In the genomic region with DNA sequence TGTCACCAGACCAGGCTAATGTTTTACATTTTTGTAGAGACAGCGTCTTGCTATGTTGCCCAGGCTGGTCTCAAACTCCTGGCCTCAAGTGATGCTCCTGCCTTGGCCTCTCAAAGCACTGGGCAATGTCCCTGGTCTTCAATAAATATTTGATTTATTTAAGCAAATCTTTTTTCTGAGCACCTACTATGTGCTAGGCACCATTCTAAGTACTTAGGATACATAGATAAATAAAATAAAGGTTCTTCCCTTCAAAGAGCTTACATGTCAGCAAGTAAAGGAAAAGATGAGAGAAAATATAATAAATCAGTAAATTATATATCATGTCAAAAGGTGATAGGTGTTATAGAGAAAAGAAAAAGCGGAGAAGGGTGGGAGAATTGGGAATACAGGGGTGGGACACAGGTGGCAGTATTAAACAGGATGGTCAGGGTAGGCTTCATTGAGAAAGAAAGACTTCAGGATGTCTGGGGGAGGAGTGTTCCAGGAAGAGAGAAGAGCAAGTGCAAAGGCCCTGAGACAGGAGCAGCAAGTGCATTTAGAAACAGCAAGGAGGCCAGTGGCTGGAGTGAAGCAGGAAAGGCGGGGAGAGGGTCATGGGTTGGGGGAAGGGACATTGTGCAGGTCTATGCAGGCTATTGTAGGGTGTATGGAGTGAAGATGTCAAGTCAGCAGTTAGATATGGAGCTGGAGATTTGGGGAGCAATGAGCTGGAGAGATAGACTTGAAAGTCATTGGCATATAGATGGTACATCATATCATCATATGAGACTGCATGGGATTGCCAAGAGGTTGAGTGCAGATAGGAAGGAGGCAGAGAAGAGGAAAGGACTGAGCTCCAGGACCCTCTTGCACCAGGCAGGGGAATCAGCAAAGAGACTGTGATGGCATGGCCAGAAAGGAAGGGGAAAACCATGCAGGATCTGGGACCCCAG, we compare ENCODE assay signal across 16 cellular contexts. TPM values are rescaled to one million over a fixed set of nuclear protein-coding genes. Genes with fewer than 3 reads are reported as not detected.
DNase-seq lines count a peak whose midpoint lies in the region; ATAC-seq and TF ChIP-seq lines count a peak whose summit lies in the region.
"Had no signal": no experiment of that assay in that cellular context is flagged by ENCODE, and none has a peak within 500 bp of the region (broad histone marks: within the 10 kb centered on the region; RNA-seq: fewer than 3 reads in every experiment).

No MANE protein-coding gene starts in this region.

- intact Hi-C loops in left ventricle myocardium superior (cut with micrococcal nuclease) (no loop called here), left ventricle myocardium inferior (cut with micrococcal nuclease) (no loop called here), mucosa of descending colon (cut with DNase I, micrococcal nuclease) (no loop called here), tibial artery (cut with DNase I; ENCODE audit: low total_unique reads) (no loop called here), colonic mucosa (cut with DNase I) (no loop called here)

- POLR2A ChIA-PET in RWPE1 (lab: Yijun Ruan, JAX; ENCODE audit: low non-redundant PET), result no interaction called here

- TF ChIP-seq CTCF in left ventricle myocardium inferior (IDR thresholded peaks at IDR 0.05; ENCODE audit: borderline replicate concordance) (no peak), RWPE1 (conservative IDR thresholded peaks at IDR 0.05; ENCODE audit: low read depth) (no peak), mucosa of descending colon (IDR thresholded peaks at IDR 0.05) (no peak), tibial artery (IDR thresholded peaks at IDR 0.05) (no peak), colonic mucosa (IDR thresholded peaks at IDR 0.05) (no peak)

- H3K27me3 ChIP-seq in left ventricle myocardium inferior (ENCODE audit: low read depth), result no peaks in the 10 kb centered on the region
- H3K27me3 ChIP-seq in tibial artery, result no peaks in the 10 kb centered on the region
- no peaks in the 10 kb centered on the region for H3K27me3 ChIP-seq in colonic mucosa

- peak; percentile 0 for DNase-seq in left ventricle myocardium superior
- no peak for DNase-seq in left ventricle myocardium inferior
- no peak for DNase-seq in RWPE1 (ENCODE audit: low spot score)
- DNase-seq in mucosa of descending colon, result peak in 2 of 3 donors; percentile 6 to 27
- DNase-seq in tibial artery, result no peak
- no peak for DNase-seq in colonic mucosa
- DNase-seq in germinal center (ENCODE audit: low spot score), result no peak
- DNase-seq: 8988T; ACHN; C1 segment of cervical spinal cord; Calu3; CD4-positive, alpha-beta T cell; DMS79 treated with DMSO at 0.1 percent for 48 hours; EL; H7 had no signal

- H3K4me3 ChIP-seq in left ventricle myocardium inferior (no peak overlapping the region), mucosa of descending colon (no peak overlapping the region), tibial artery (no peak overlapping the region), colonic mucosa (no peak overlapping the region)
- H3K4me3 ChIP-seq: GM23338 had no signal

- H3K9ac ChIP-seq in colonic mucosa (ENCODE audit: low read depth in 2 of 2, low read length in 2 of 2), result no peak overlapping the region

- H3K9me3 ChIP-seq in left ventricle myocardium inferior (replicated peaks) (no peaks in the 10 kb centered on the region), mucosa of descending colon (no peaks in the 10 kb centered on the region), tibial artery (no peaks in the 10 kb centered on the region), colonic mucosa (no peaks in the 10 kb centered on the region)

- H3K27ac ChIP-seq in left ventricle myocardium inferior (replicated peaks), result no peak overlapping the region
- H3K27ac ChIP-seq in RWPE1, result peak overlapping the region; percentile 39; the same call in 1 of the 2 replicates
- no peak overlapping the region for H3K27ac ChIP-seq in tibial artery
- no peak overlapping the region for H3K27ac ChIP-seq in colonic mucosa

- H3K4me1 ChIP-seq in left ventricle myocardium inferior, result no peaks in the 10 kb centered on the region
- H3K4me1 ChIP-seq in mucosa of descending colon (ENCODE audit: low read depth), result peaks cover 6% of the 10 kb centered on the region
- H3K4me1 ChIP-seq in tibial artery, result peaks cover 0 to 13% (median 9%) of the 10 kb centered on the region in 4 donors
- peaks cover 1% of the 10 kb centered on the region for H3K4me1 ChIP-seq in colonic mucosa

- ATAC-seq in left ventricle myocardium superior (no peak), mucosa of descending colon (no peak)
- ATAC-seq: GM23338 had no signal

- CTCF ChIA-PET in RWPE1 (lab: Yijun Ruan, JAX), result no interaction called here

- no peaks in the 10 kb centered on the region for H3K36me3 ChIP-seq in left ventricle myocardium inferior
- no peaks in the 10 kb centered on the region for H3K36me3 ChIP-seq in mucosa of descending colon (ENCODE audit: low read depth)
- no peaks in the 10 kb centered on the region for H3K36me3 ChIP-seq in tibial artery
- H3K36me3 ChIP-seq in colonic mucosa, result no peaks in the 10 kb centered on the region

RNA-seq across cellular contexts. Expression of gene ABCC3, which starts 11.3 kb away (rescaled TPM):
- total RNA-seq in left ventricle myocardium superior, result 0.37 TPM
- total RNA-seq in left ventricle myocardium inferior, result 0.88 TPM
- total RNA-seq in mucosa of descending colon, result 100 to 1,000 TPM; 166 to 453 (median 211) TPM
- 100 to 1,000 TPM; 187 to 226 TPM for total RNA-seq in colonic mucosa
- total RNA-seq: GM23338 had no signal

Comparison
In these comparisons a context has a peak if more than half of its experiments do, and no peak if none do; other contexts are left out.
1. DNase-seq: peak in left ventricle myocardium superior (single experiment) and mucosa of descending colon (2 of 3); none in left ventricle myocardium inferior (single experiment), RWPE1 (single experiment), tibial artery (0 of 2), colonic mucosa (single experiment) and germinal center (single experiment).
2. RNA of gene ABCC3, which starts 11.3 kb away (total RNA-seq): 187 to 226 TPM in colonic mucosa and 166 to 453 TPM in mucosa of descending colon; 0.88 TPM in left ventricle myocardium inferior (single experiment) and 0.37 TPM in left ventricle myocardium superior (single experiment); every median in the first group is over 10 times any median in the second.